Comparison of ENCODE assay signal across 7 cellular contexts in genomic region chr12:74365178-74365964, GRCh38.
DNase-seq lines count a peak whose midpoint lies in the region; ATAC-seq and TF ChIP-seq lines count a peak whose summit lies in the region.

No MANE protein-coding gene starts in this region.

- peak; percentile 44 for TF ChIP-seq CTCF in GM10266 (IDR thresholded peaks at IDR 0.05; ENCODE audit: control insufficient read depth, insufficient read depth, low read depth, missing control alignments)
- no peak for TF ChIP-seq CTCF in psoas muscle (IDR thresholded peaks at IDR 0.05)

- peaks cover 2% of the 10 kb centered on the region for H3K9me3 ChIP-seq in psoas muscle

- WGBS in psoas muscle, 3 donors = 73 to 80% (median 76%) methylated on average over 6 of the region's 6 CpGs

- intact Hi-C loops in psoas muscle (cut with DNase I) = no loop called here

- H3K27ac ChIP-seq in psoas muscle = no peak overlapping the region

- ATAC-seq in GM19452 (IDR thresholded peaks at IDR 0.05; ENCODE audit: unreplicated experiment) = peak; percentile 74
- peak; percentile 79 for ATAC-seq in HG03378 (IDR thresholded peaks at IDR 0.05; ENCODE audit: unreplicated experiment)
- no peak for ATAC-seq in psoas muscle

- no peaks in the 10 kb centered on the region for H3K4me1 ChIP-seq in psoas muscle

- H3K27me3 ChIP-seq in psoas muscle (ENCODE audit: insufficient read depth in 3 of 3, low read length in 2 of 3) = no peaks in the 10 kb centered on the region

- H3K36me3 ChIP-seq in psoas muscle (ENCODE audit: insufficient read depth in 1 of 2, low read depth in 1 of 2) = no peaks in the 10 kb centered on the region

- H3K4me3 ChIP-seq in psoas muscle = no peak overlapping the region

- DNase-seq in GM10266 (ENCODE audit: extremely low spot score) (peak; percentile 21), SK-N-DZ (ENCODE audit: low spot score) (peak; percentile 43), iPS DF 19.7 (ENCODE audit: low read depth, low spot score) (peak; percentile 9), psoas muscle (no peak), NCI-H2196 (lab: John Stamatoyannopoulos, UW; ENCODE audit: unreplicated experiment) (no peak)

Comparison
In these comparisons a context has a peak if more than half of its experiments do, and no peak if none do; other contexts are left out.
1. DNase-seq: peak in GM10266 (single experiment), SK-N-DZ (single experiment) and iPS DF 19.7 (single experiment); none in psoas muscle (0 of 2) and NCI-H2196 (single experiment).
2. ATAC-seq: peak in GM19452 (single experiment) and HG03378 (single experiment); none in psoas muscle (0 of 4).